18 cellular contexts compared by ENCODE assay signal in the genomic region with DNA sequence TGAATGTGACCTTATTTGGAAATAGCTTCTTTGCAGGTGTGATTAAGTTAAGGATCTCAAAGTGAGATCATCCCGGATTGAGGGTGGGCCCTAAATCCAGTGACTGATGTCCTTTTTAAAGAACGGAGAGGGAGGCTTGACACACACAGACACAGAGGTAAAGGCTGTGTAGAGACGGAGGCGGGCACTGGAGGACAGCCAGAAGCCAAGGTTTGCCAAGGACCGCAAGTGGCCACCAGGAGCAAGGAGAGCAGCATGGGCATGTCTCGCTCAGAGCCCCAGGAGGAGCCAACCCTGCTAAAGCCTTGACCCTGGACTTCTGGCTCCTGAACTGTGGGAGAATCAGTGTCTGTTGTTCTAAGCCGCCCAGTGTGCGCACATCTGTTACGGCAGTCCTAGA. TPM values are rescaled to one million over a fixed set of nuclear protein-coding genes. Genes with fewer than 3 reads are reported as not detected.
A peak's percentile ranks its signal among the peaks of the same experiment; 100 is the strongest.
DNase-seq lines count a peak whose midpoint lies in the region; ATAC-seq, FAIRE-seq and TF ChIP-seq lines count a peak whose summit lies in the region.
"Had no signal": no experiment of that assay in that cellular context is flagged by ENCODE, and none has a peak within 500 bp of the region (broad histone marks: within the 10 kb centered on the region; RNA-seq: fewer than 3 reads in every experiment).

No MANE protein-coding gene starts in this region.

- H3K36me3 ChIP-seq in IMR-90 (ENCODE audit: control insufficient read depth, insufficient read depth, low read length) (no peaks in the 10 kb centered on the region), right lobe of liver (no peaks in the 10 kb centered on the region)
- H3K36me3 ChIP-seq: HAP-1, SJSA1 had no signal

- no TSS peak for BruUV-seq in IMR-90 (replicated peaks; lab: Mats Ljungman, UMichigan)

- H4K91ac ChIP-seq in IMR-90 (ENCODE audit: insufficient read depth, low read depth, low read length) = no peak overlapping the region

- intact Hi-C loops in IMR-90 (cut with micrococcal nuclease) = no loop called here
- intact Hi-C loops in right lobe of liver (cut with DNase I) = no loop called here

- H3K27me3 ChIP-seq in IMR-90 (ENCODE audit: control insufficient read depth, insufficient read depth, low read length) (peaks cover 38% of the 10 kb centered on the region), right lobe of liver (no peaks in the 10 kb centered on the region)
- H3K27me3 ChIP-seq: SJSA1 had no signal

- no peaks in the 10 kb centered on the region for H3K9me3 ChIP-seq in A549
- H3K9me3 ChIP-seq in IMR-90 (ENCODE audit: control insufficient read depth, insufficient read depth, low read length) = no peaks in the 10 kb centered on the region
- no peaks in the 10 kb centered on the region for H3K9me3 ChIP-seq in right lobe of liver
- H3K9me3 ChIP-seq: HAP-1, SJSA1 had no signal

- no peak overlapping the region for H4K5ac ChIP-seq in IMR-90 (ENCODE audit: low read depth, low read length)

- no peaks in the 10 kb centered on the region for H3K27me3 Mint-ChIP-seq in activated T-helper 17 cell treated with anti-CD3 and anti-CD28 coated beads, Interleukin-2, amount 50 U/mL, for 72 hours
- H3K27me3 Mint-ChIP-seq: stimulated activated naive CD8-positive, alpha-beta T cell treated with anti-CD3 and anti-CD28 coated beads, Interleukin-15, amount 100 ng/mL, for 72 hours had no signal

- DNase-seq in A549 (ENCODE audit: low read depth in 1 of 2, low spot score in 1 of 2) (peak in 1 of 2 experiments; percentile 40), IMR-90 (no peak), astrocyte of the hippocampus (ENCODE audit: low read depth, low spot score) (peak; percentile 53), right lobe of liver (peak in 2 of 3 donors; percentile 41 to 52), DMS79 treated with DMSO at 0.1 percent for 48 hours (lab: John Stamatoyannopoulos, UW) (no peak), NCI-H1105 (lab: John Stamatoyannopoulos, UW) (no peak)
- DNase-seq: activated effector memory CD4-positive, alpha-beta T cell treated with Interleukin-2 at 50 U/mL for 16 hours; NCI-H2107; stimulated activated naive CD8-positive, alpha-beta T cell treated with anti-CD3 and anti-CD28 coated beads, Interleukin-15, amount 100 ng/mL, for 72 hours had no signal

- dilution Hi-C loops in IMR-90 (cut with HindIII; ENCODE audit: low sequenced_read_pairs, unreplicated experiment) = no loop called here

- no peak overlapping the region for H2BK120ac ChIP-seq in IMR-90 (ENCODE audit: low read depth, low read length)

- no peak overlapping the region for H3K23ac ChIP-seq in IMR-90 (ENCODE audit: low read depth, low read length)

- H2AFZ ChIP-seq in IMR-90 (replicated peaks; ENCODE audit: low read length, poor library complexity) = no peak overlapping the region

- H3K4me1 Mint-ChIP-seq in activated T-helper 17 cell treated with anti-CD3 and anti-CD28 coated beads, Interleukin-2, amount 50 U/mL, for 72 hours = no peaks in the 10 kb centered on the region
- H3K4me1 Mint-ChIP-seq: neural crest cell; stimulated activated naive CD8-positive, alpha-beta T cell treated with anti-CD3 and anti-CD28 coated beads, Interleukin-15, amount 100 ng/mL, for 72 hours had no signal

- no peak for TF ChIP-seq EP300 in A549 (IDR thresholded peaks at IDR 0.05)

- H3K4me1 ChIP-seq in A549 = 0 out of 3 replicates have a peak, but pooled peaks cover 3% of the 10 kb centered on the region
- H3K4me1 ChIP-seq in IMR-90 (ENCODE audit: control insufficient read depth, insufficient read depth, low read length) = no peaks in the 10 kb centered on the region
- H3K4me1 ChIP-seq in right lobe of liver = no peaks in the 10 kb centered on the region
- H3K4me1 ChIP-seq: HAP-1 had no signal

- no peaks in the 10 kb centered on the region for H3K9me1 ChIP-seq in IMR-90 (ENCODE audit: insufficient read depth, low read length)

- no peak overlapping the region for H2BK20ac ChIP-seq in IMR-90 (ENCODE audit: low read depth, low read length)

- POLR2A ChIA-PET in A549 (lab: Yijun Ruan, JAX) (no interaction called here), IMR-90 (lab: Charles Lee; ENCODE audit: unreplicated experiment) (no interaction called here)

- CTCF ChIA-PET in A549 (lab: Yijun Ruan, JAX) (interaction anchor here (1.0 to 3.2 kb wide), 5 partner anchors 10 to 56 kb away, joined by 3 to 16 read pairs (median 3); no protein-coding TSS in a partner anchor), IMR-90 (lab: Yijun Ruan, JAX) (no interaction called here)

- no peak overlapping the region for H3K18ac ChIP-seq in IMR-90 (ENCODE audit: low read depth, low read length)

- FAIRE-seq in A549 (lab: Jason Lieb, UNC) = no peak
- FAIRE-seq: D721Med, TTC549 had no signal

- in situ Hi-C loops in IMR-90 (cut with MboI; ENCODE audit: low sequenced_read_pairs) = no loop called here

- no peak overlapping the region for H3K9ac ChIP-seq in IMR-90 (ENCODE audit: low read depth, low read length)

- TF ChIP-seq POLR2A in A549 (IDR thresholded peaks at IDR 0.05; ENCODE audit: low read length) (no peak), IMR-90 (IDR thresholded peaks at IDR 0.05; ENCODE audit: low read depth, low read length) (no peak), right lobe of liver (IDR thresholded peaks at IDR 0.05) (no peak)

- no peak overlapping the region for H3K56ac ChIP-seq in IMR-90 (ENCODE audit: extremely low read depth, insufficient read depth, low read length)

- TF ChIP-seq CTCF in A549 (IDR thresholded peaks at IDR 0.05) = no peak
- no peak for TF ChIP-seq CTCF in IMR-90 (conservative IDR thresholded peaks at IDR 0.05; ENCODE audit: low read depth, low read length)
- no peak for TF ChIP-seq CTCF in right lobe of liver (IDR thresholded peaks at IDR 0.05)

- H3K9me3 Mint-ChIP-seq in activated T-helper 17 cell treated with anti-CD3 and anti-CD28 coated beads, Interleukin-2, amount 50 U/mL, for 72 hours = no peaks in the 10 kb centered on the region
- H3K9me3 Mint-ChIP-seq: neural crest cell; stimulated activated naive CD8-positive, alpha-beta T cell treated with anti-CD3 and anti-CD28 coated beads, Interleukin-15, amount 100 ng/mL, for 72 hours had no signal

- WGBS in A549 (ENCODE audit: missing lambda C conversion rate) = 71% methylated on average over 9 of the region's 9 CpGs
- 42% methylated on average over 3 of the region's 9 CpGs; no CpG with 5 or more reads in 1 of the 2 experiments for whole genome bisulfite sequencing in IMR-90 (ENCODE audit: extremely low coverage in 2 of 2, insufficient read length in 1 of 2), 2 experiments
- WGBS in right lobe of liver (ENCODE audit: insufficient coverage, low coverage, low lambda C conversion rate, missing lambda C conversion rate) = 46% methylated on average over 4 of the region's 9 CpGs

- no peak overlapping the region for H3K14ac ChIP-seq in IMR-90 (replicated peaks; ENCODE audit: low read depth, low read length)

- no peak overlapping the region for H3K4ac ChIP-seq in IMR-90 (ENCODE audit: low read depth, low read length)

- no peak overlapping the region for H2BK15ac ChIP-seq in IMR-90 (ENCODE audit: low read depth, low read length)

- no peaks in the 10 kb centered on the region for H3K79me1 ChIP-seq in IMR-90 (ENCODE audit: low read depth in 1 of 2, low read length in 2 of 2)

- H3K4me3 ChIP-seq in A549 (no peak overlapping the region), IMR-90 (ENCODE audit: insufficient read depth, low read depth, low read length) (no peak overlapping the region), right lobe of liver (no peak overlapping the region)
- H3K4me3 ChIP-seq: HAP-1, SJSA1, skin epidermis had no signal

- H3K4me2 ChIP-seq in A549 (no peak overlapping the region), IMR-90 (ENCODE audit: low read depth, low read length) (no peak overlapping the region)

- H3K36me3 Mint-ChIP-seq in activated T-helper 17 cell treated with anti-CD3 and anti-CD28 coated beads, Interleukin-2, amount 50 U/mL, for 72 hours (ENCODE audit: low read depth) = no peaks in the 10 kb centered on the region

- H4K20me1 ChIP-seq in IMR-90 (ENCODE audit: insufficient read depth, low read length) = no peaks in the 10 kb centered on the region

- no peak overlapping the region for H4K8ac ChIP-seq in IMR-90 (ENCODE audit: low read depth in 2 of 2, low read length in 2 of 2)

- ATAC-seq in A549 (peak; percentile 72 to 76; a peak in 5 of 6 replicates), IMR-90 (ENCODE audit: low read depth) (no peak), right lobe of liver (peak; percentile 22 to 64 (median 49)), GM18517 (IDR thresholded peaks at IDR 0.05; ENCODE audit: unreplicated experiment) (no peak)
- ATAC-seq in activated T-helper 17 cell treated with anti-CD3 and anti-CD28 coated beads, Interleukin-2, amount 50 U/mL, for 72 hours (replicated peaks) = no peak
- ATAC-seq: stimulated activated naive CD8-positive, alpha-beta T cell treated with anti-CD3 and anti-CD28 coated beads, Interleukin-15, amount 100 ng/mL, for 72 hours had no signal

- no peak overlapping the region for H3K4me3 Mint-ChIP-seq in activated T-helper 17 cell treated with anti-CD3 and anti-CD28 coated beads, Interleukin-2, amount 50 U/mL, for 72 hours
- H3K4me3 Mint-ChIP-seq: neural crest cell; stimulated activated naive CD8-positive, alpha-beta T cell treated with anti-CD3 and anti-CD28 coated beads, Interleukin-15, amount 100 ng/mL, for 72 hours had no signal

- no peak overlapping the region for H2AK5ac ChIP-seq in IMR-90 (ENCODE audit: low read depth, low read length)

- H2AK9ac ChIP-seq in IMR-90 (replicated peaks; ENCODE audit: low read depth, low read length, poor library complexity) = peak overlapping the region; percentile 37

- TF ChIP-seq RAD21 in A549 (conservative IDR thresholded peaks at IDR 0.05 in 1 of 2, IDR thresholded peaks at IDR 0.05 in 1 of 2) (no peak), IMR-90 (IDR thresholded peaks at IDR 0.05; ENCODE audit: low read length) (no peak)

- no peak overlapping the region for H2BK5ac ChIP-seq in IMR-90 (ENCODE audit: low read depth, low read length, poor library complexity, severe bottlenecking)

- H3K27ac ChIP-seq in A549 = peak overlapping the region in 1 of 2 experiments; percentile 35; a peak in 2 of 6 replicates
- no peak overlapping the region for H3K27ac ChIP-seq in IMR-90 (ENCODE audit: insufficient read depth, low read length)
- H3K27ac ChIP-seq in right lobe of liver = no peak overlapping the region
- H3K27ac ChIP-seq: SJSA1, skin epidermis had no signal

- no peak overlapping the region for H3K27ac Mint-ChIP-seq in activated T-helper 17 cell treated with anti-CD3 and anti-CD28 coated beads, Interleukin-2, amount 50 U/mL, for 72 hours

RNA-seq across cellular contexts. Expression of a gene that starts 15.4 kb away (rescaled TPM):
- polyA plus RNA-seq in A549 (2011; rRNA removed) (0.12 and 0.39 TPM in 2 replicates), A549 (2017; fragmentation: RNase III; extraction: RNeasy Plus Mini Kit Qiagen cat#74134 plus additional on column Dnase treatment) (0.15 to 0.23 TPM (median 0.21 TPM) in 3 replicates), IMR-90 (2012; rRNA removed) (not detected in 2 replicates)
- polyA plus RNA-seq in A549 (2012; cell fraction: cytosol; rRNA removed) = 0.19 and 0.45 TPM in 2 replicates
- polyA plus RNA-seq in A549 (2012; cell fraction: nucleus; rRNA removed) = 0.11 and 0.29 TPM in 2 replicates
- 0.10 TPM in 1 of 2 replicates, not detected in the other for polyA minus RNA-seq in A549 (2011; rRNA and poly(A)+ RNA removed)
- total RNA-seq in IMR-90 (2012; rRNA removed) (not detected in 2 replicates), right lobe of liver (not detected)
- not detected in 2 replicates for polyA plus RNA-seq in IMR-90 (2012; cell fraction: cytosol; rRNA removed)
- polyA plus RNA-seq in IMR-90 (2012; cell fraction: nucleus; rRNA removed; ENCODE audit: low replicate concordance) = 0.01 TPM in 1 of 2 replicates, not detected in the other
- not detected for total RNA-seq in activated T-helper 17 cell treated with anti-CD3 and anti-CD28 coated beads, Interleukin-2, amount 50 U/mL, for 72 hours
- total RNA-seq: lung microvascular endothelial cell had no signal

RNA-seq across cellular contexts. Expression of a gene that starts 44.9 kb away (rescaled TPM):
- 10.8 and 12.0 TPM in 2 replicates for polyA plus RNA-seq in A549 (2011; rRNA removed)
- 12.6 and 15.6 TPM in 2 replicates for polyA plus RNA-seq in A549 (2012; cell fraction: cytosol; rRNA removed)
- 13.5 and 27.6 TPM in 2 replicates for polyA plus RNA-seq in A549 (2012; cell fraction: nucleus; rRNA removed)
- polyA plus RNA-seq in A549 (2017; fragmentation: RNase III; extraction: RNeasy Plus Mini Kit Qiagen cat#74134 plus additional on column Dnase treatment) = 11.1 to 11.6 TPM (median 11.3 TPM) in 3 replicates
- polyA minus RNA-seq in A549 (2011; rRNA and poly(A)+ RNA removed) = 11.4 and 13.3 TPM in 2 replicates
- 0.83 and 0.90 TPM in 2 replicates for total RNA-seq in IMR-90 (2012; rRNA removed)
- polyA plus RNA-seq in IMR-90 (2012; rRNA removed) = 6.3 TPM in 2 replicates
- 6.7 and 10.4 TPM in 2 replicates for polyA plus RNA-seq in IMR-90 (2012; cell fraction: cytosol; rRNA removed)
- polyA plus RNA-seq in IMR-90 (2012; cell fraction: nucleus; rRNA removed; ENCODE audit: low replicate concordance) = 5.8 and 8.9 TPM in 2 replicates
- total RNA-seq in right lobe of liver = 1 to 10 TPM; 2.5 to 4.9 (median 3.4) TPM
- 1 to 10 TPM; 3.9 to 5.5 TPM for total RNA-seq in activated T-helper 17 cell treated with anti-CD3 and anti-CD28 coated beads, Interleukin-2, amount 50 U/mL, for 72 hours

RNA-seq across cellular contexts. Expression of a gene that starts 45.6 kb away (rescaled TPM):
- 88.2 and 88.8 TPM in 2 replicates for polyA plus RNA-seq in A549 (2011; rRNA removed)
- 170 and 213 TPM in 2 replicates for polyA plus RNA-seq in A549 (2012; cell fraction: cytosol; rRNA removed)
- 84.5 and 103 TPM in 2 replicates for polyA plus RNA-seq in A549 (2012; cell fraction: nucleus; rRNA removed)
- 132 to 143 TPM (median 140 TPM) in 3 replicates for polyA plus RNA-seq in A549 (2017; fragmentation: RNase III; extraction: RNeasy Plus Mini Kit Qiagen cat#74134 plus additional on column Dnase treatment)
- 111 and 129 TPM in 2 replicates for polyA minus RNA-seq in A549 (2011; rRNA and poly(A)+ RNA removed)
- total RNA-seq in IMR-90 (2012; rRNA removed) = 23.1 and 45.9 TPM in 2 replicates
- 94.9 and 96.8 TPM in 2 replicates for polyA plus RNA-seq in IMR-90 (2012; rRNA removed)
- polyA plus RNA-seq in IMR-90 (2012; cell fraction: cytosol; rRNA removed) = 126 and 158 TPM in 2 replicates
- 32.4 and 62.6 TPM in 2 replicates for polyA plus RNA-seq in IMR-90 (2012; cell fraction: nucleus; rRNA removed; ENCODE audit: low replicate concordance)
- total RNA-seq in right lobe of liver = 10 to 100 TPM; 20.6 to 63.3 (median 25.9) TPM
- total RNA-seq in activated T-helper 17 cell treated with anti-CD3 and anti-CD28 coated beads, Interleukin-2, amount 50 U/mL, for 72 hours = 10 to 100 TPM; 33.7 to 56.6 TPM

Comparison
In these comparisons a context has a peak if more than half of its experiments do, and no peak if none do; other contexts are left out.
1. ATAC-seq: peak in A549 (2 of 2) and right lobe of liver (4 of 4); none in IMR-90 (single experiment), activated T-helper 17 cell treated with anti-CD3 and anti-CD28 coated beads, Interleukin-2, amount 50 U/mL, for 72 hours (single experiment) and GM18517 (single experiment).
2. DNase-seq: peak in astrocyte of the hippocampus (single experiment) and right lobe of liver (2 of 3); none in IMR-90 (single experiment), DMS79 treated with DMSO at 0.1 percent for 48 hours (single experiment) and NCI-H1105 (single experiment).